Comparison of ENCODE assay signal across 9 cellular contexts in the genomic region with DNA sequence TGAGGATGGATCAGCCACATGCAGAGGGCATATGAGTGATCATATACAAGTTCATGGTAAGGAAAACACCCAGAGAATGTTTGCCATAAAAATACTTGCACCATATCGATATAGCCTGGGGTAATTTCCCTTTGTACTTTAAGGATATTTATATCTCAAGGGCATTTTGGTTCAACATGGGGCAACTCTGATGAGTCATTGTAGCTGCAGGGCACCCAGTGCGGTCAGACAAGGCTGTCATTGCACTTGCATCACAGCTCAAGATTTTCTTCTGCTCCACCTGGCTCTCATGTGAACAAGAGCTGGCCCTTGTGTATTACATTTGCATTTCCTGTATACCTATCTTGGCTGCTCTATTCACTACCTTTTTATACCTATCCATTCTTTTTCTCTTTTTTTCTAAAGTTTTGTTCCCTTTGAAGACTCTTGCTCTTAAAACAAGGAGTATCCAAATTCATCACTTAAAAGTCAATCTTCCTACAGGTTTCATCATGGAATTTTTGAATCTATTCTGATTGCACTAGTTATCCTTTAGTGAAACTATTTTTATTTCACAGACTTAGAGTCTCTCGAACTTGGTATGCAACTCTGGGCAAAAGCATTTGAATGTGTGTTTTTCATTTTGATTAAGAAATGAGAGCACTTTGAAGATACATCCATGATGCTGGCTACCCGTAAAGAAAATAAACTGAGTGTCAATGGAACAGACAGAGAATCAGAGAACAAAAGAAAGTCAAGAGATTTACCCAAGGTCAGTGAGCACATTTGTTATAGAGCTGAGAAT.
DNase-seq lines count a peak whose midpoint lies in the region; FAIRE-seq and TF ChIP-seq lines count a peak whose summit lies in the region.
"Had no signal": no experiment of that assay in that cellular context is flagged by ENCODE, and none has a peak within 500 bp of the region (broad histone marks: within the 10 kb centered on the region; RNA-seq: fewer than 3 reads in every experiment).

No MANE protein-coding gene starts in this region.

- no CpG with 5 or more reads among the region's 4 CpGs for WGBS in H9 (ENCODE audit: extremely low coverage, insufficient read length, low lambda C conversion rate)

- no peak for TF ChIP-seq CTCF in astrocyte (IDR thresholded peaks at IDR 0.05; ENCODE audit: insufficient read depth, low read depth, low read length)
- TF ChIP-seq CTCF in osteoblast (IDR thresholded peaks at IDR 0.05; ENCODE audit: extremely low read depth, low read depth, low read length) = no peak
- TF ChIP-seq CTCF in H9 (conservative IDR thresholded peaks at IDR 0.05) = no peak
- TF ChIP-seq CTCF in D721Med (IDR thresholded peaks at IDR 0.05; ENCODE audit: insufficient read depth, missing control alignments) = no peak

- H3K27me3 Mint-ChIP-seq in astrocyte (ENCODE audit: low read depth, unreplicated experiment) (peaks cover 1% of the 10 kb centered on the region), H9 (ENCODE audit: low read depth) (no peaks in the 10 kb centered on the region)

- no peak overlapping the region for H3K56ac ChIP-seq in H9 (ENCODE audit: insufficient read length, low read depth, low read length)

- no peak overlapping the region for H3K27ac Mint-ChIP-seq in astrocyte (ENCODE audit: unreplicated experiment)
- H3K27ac Mint-ChIP-seq in H9 = no peak overlapping the region
- H3K27ac Mint-ChIP-seq: memory B cell had no signal

- no peak overlapping the region for H2BK15ac ChIP-seq in H9 (ENCODE audit: low read depth, low read length)

- H3K9me3 ChIP-seq in astrocyte (ENCODE audit: insufficient read depth, low read depth, low read length) (no peaks in the 10 kb centered on the region), osteoblast (ENCODE audit: low read depth, low read length) (no peaks in the 10 kb centered on the region), H9 (ENCODE audit: control insufficient read depth, low read depth, low read length) (no peaks in the 10 kb centered on the region)

- H2BK120ac ChIP-seq in H9 (ENCODE audit: low read depth, low read length, poor library complexity, severe bottlenecking) = no peak overlapping the region

- H4K91ac ChIP-seq in H9 (ENCODE audit: insufficient read length, low read depth, low read length) = no peak overlapping the region

- no peak overlapping the region for H2AK5ac ChIP-seq in H9 (ENCODE audit: insufficient read length, low read length)

- no peak overlapping the region for H3K4ac ChIP-seq in H9 (ENCODE audit: low read depth, low read length)

- H3K79me1 ChIP-seq in H9 (ENCODE audit: insufficient read depth, low read depth, low read length, poor library complexity, severe bottlenecking) = no peaks in the 10 kb centered on the region

- H3K36me3 Mint-ChIP-seq in astrocyte (ENCODE audit: low read depth, unreplicated experiment) = no peaks in the 10 kb centered on the region
- H3K36me3 Mint-ChIP-seq in H9 (ENCODE audit: insufficient read depth in 1 of 3, low read depth in 3 of 3) = no peaks in the 10 kb centered on the region
- H3K36me3 Mint-ChIP-seq: memory B cell had no signal

- no peaks in the 10 kb centered on the region for H3K23me2 ChIP-seq in H9 (ENCODE audit: insufficient read length, low read depth, low read length, poor library complexity, severe bottlenecking)

- peaks cover 14% of the 10 kb centered on the region for H3K4me1 ChIP-seq in astrocyte (ENCODE audit: insufficient read depth, low read length)
- H3K4me1 ChIP-seq in osteoblast (ENCODE audit: insufficient read depth, low read length) = peaks cover 12% of the 10 kb centered on the region
- H3K4me1 ChIP-seq in H9 (ENCODE audit: insufficient read depth, low read length) = peaks cover 9% of the 10 kb centered on the region

- H3K23ac ChIP-seq in H9 (ENCODE audit: insufficient read length, low read depth, low read length) = no peak overlapping the region

- no peak overlapping the region for H3K14ac ChIP-seq in H9 (ENCODE audit: insufficient read depth, low read length)

- H3K9me3 Mint-ChIP-seq in astrocyte (ENCODE audit: unreplicated experiment) (no peaks in the 10 kb centered on the region), H9 (no peaks in the 10 kb centered on the region)
- H3K9me3 Mint-ChIP-seq: memory B cell had no signal

- H3K79me2 ChIP-seq in astrocyte (ENCODE audit: insufficient read depth, low read length) (no peaks in the 10 kb centered on the region), osteoblast (ENCODE audit: insufficient read depth, low read length) (no peaks in the 10 kb centered on the region), H9 (ENCODE audit: insufficient read depth, low read length) (no peaks in the 10 kb centered on the region)

- no peak overlapping the region for H2BK12ac ChIP-seq in H9 (ENCODE audit: insufficient read length, low read depth, low read length)

- H4K8ac ChIP-seq in H9 (replicated peaks; ENCODE audit: insufficient read length, low read depth, low read length) = no peak overlapping the region

- no peak overlapping the region for H3K9ac ChIP-seq in astrocyte (ENCODE audit: low read length)
- H3K9ac ChIP-seq in H9 (ENCODE audit: extremely low read depth, insufficient read length, low read length) = no peak overlapping the region

- H3K4me1 Mint-ChIP-seq in astrocyte (ENCODE audit: low read depth, unreplicated experiment) (peaks cover 7% of the 10 kb centered on the region), H9 (peaks cover 20 to 21% of the 10 kb centered on the region in 2 experiments)
- H3K4me1 Mint-ChIP-seq: memory B cell had no signal

- no peak overlapping the region for H3T11ph ChIP-seq in H9 (ENCODE audit: low read length)

- peak; percentile 8 to 50 (median 25) for DNase-seq in NCI-H1417 (lab: John Stamatoyannopoulos, UW)
- DNase-seq in NCI-H1417 treated with DMSO at 0.1 percent for 48 hours (lab: John Stamatoyannopoulos, UW) = no peak
- DNase-seq in HT1080 (ENCODE audit: low read depth) = peak; percentile 89
- peak; percentile 72 for DNase-seq in astrocyte (ENCODE audit: low read depth)
- DNase-seq in osteoblast (ENCODE audit: insufficient read length, low spot score, missing footprints) = peak; percentile 57
- no peak for DNase-seq in H9
- DNase-seq in GDM1 (lab: John Stamatoyannopoulos, UW) = no peak
- DNase-seq in D721Med (ENCODE audit: insufficient read length, low spot score) = no peak

- no peak overlapping the region for H3K18ac ChIP-seq in H9 (ENCODE audit: insufficient read length, low read depth, low read length)

- H2BK5ac ChIP-seq in H9 (ENCODE audit: insufficient read length, low read length) = no peak overlapping the region

- H3K27ac ChIP-seq in astrocyte (ENCODE audit: low read depth, low read length) (peak overlapping the region; percentile 25), osteoblast (ENCODE audit: low read depth, low read length) (peak overlapping the region; percentile 43), H9 (ENCODE audit: insufficient read length, low read depth, low read length) (no peak overlapping the region)

- no peak overlapping the region for H2AFZ ChIP-seq in astrocyte (ENCODE audit: low read depth, low read length)
- H2AFZ ChIP-seq in osteoblast (ENCODE audit: low read length) = no peak overlapping the region
- H2AFZ ChIP-seq in H9 (ENCODE audit: low read length) = no peak overlapping the region

- no peaks in the 10 kb centered on the region for H4K20me1 ChIP-seq in astrocyte (ENCODE audit: insufficient read depth, low read length)
- no peaks in the 10 kb centered on the region for H4K20me1 ChIP-seq in osteoblast (ENCODE audit: insufficient read depth, low read length)
- H4K20me1 ChIP-seq in H9 (ENCODE audit: control insufficient read depth, insufficient read depth, insufficient read length) = no peaks in the 10 kb centered on the region

- H4K5ac ChIP-seq in H9 (ENCODE audit: insufficient read length, low read depth, low read length) = no peak overlapping the region

- H3K4me3 ChIP-seq in astrocyte (ENCODE audit: insufficient read depth, low read depth, low read length) (no peak overlapping the region), osteoblast (ENCODE audit: insufficient read depth, low read length) (no peak overlapping the region)

- FAIRE-seq in astrocyte (lab: Jason Lieb, UNC) (no peak), D721Med (lab: Jason Lieb, UNC) (no peak)

- no peak overlapping the region for H2BK20ac ChIP-seq in H9 (ENCODE audit: low read depth, low read length, poor library complexity, severe bottlenecking)

- H3K4me2 ChIP-seq in astrocyte (ENCODE audit: low read length) (peak overlapping the region; percentile 32), osteoblast (ENCODE audit: insufficient read depth, low read length) (peak overlapping the region; percentile 35), H9 (ENCODE audit: insufficient read depth, insufficient read length, low read length) (no peak overlapping the region)

- H3K4me3 Mint-ChIP-seq in astrocyte (ENCODE audit: unreplicated experiment) = no peak overlapping the region
- no peak overlapping the region for H3K4me3 Mint-ChIP-seq in H9
- H3K4me3 Mint-ChIP-seq: memory B cell had no signal

- H3K27me3 ChIP-seq in astrocyte (ENCODE audit: insufficient read depth, low read length) (no peaks in the 10 kb centered on the region), osteoblast (ENCODE audit: insufficient read depth, low read length) (no peaks in the 10 kb centered on the region), H9 (ENCODE audit: insufficient read depth, low read length) (no peaks in the 10 kb centered on the region)

- H3K36me3 ChIP-seq in astrocyte (ENCODE audit: insufficient read depth, low read length) (no peaks in the 10 kb centered on the region), osteoblast (ENCODE audit: insufficient read depth, low read length) (no peaks in the 10 kb centered on the region)

Comparison
In these comparisons a context has a peak if more than half of its experiments do, and no peak if none do; other contexts are left out.
1. DNase-seq: peak in NCI-H1417 (3 of 3), HT1080 (single experiment), astrocyte (single experiment) and osteoblast (single experiment); none in NCI-H1417 treated with DMSO at 0.1 percent for 48 hours (single experiment), H9 (single experiment), GDM1 (single experiment) and D721Med (single experiment).